In genomic region chr15:45548753-45549520, GRCh38 we compare ENCODE assay signal across 22 cellular contexts. TPM values are rescaled to one million over a fixed set of nuclear protein-coding genes. Genes with fewer than 3 reads are reported as not detected.
DNase-seq lines count a peak whose midpoint lies in the region; ATAC-seq, FAIRE-seq and TF ChIP-seq lines count a peak whose summit lies in the region.
"Had no signal": no experiment of that assay in that cellular context is flagged by ENCODE, and none has a peak within 500 bp of the region (broad histone marks: within the 10 kb centered on the region; RNA-seq: fewer than 3 reads in every experiment).

No MANE protein-coding gene starts in this region.

- no peak for FAIRE-seq in HepG2 (lab: Jason Lieb, UNC)
- FAIRE-seq: bronchial epithelial cell, endothelial cell of umbilical vein, GM12891 had no signal

- TF ChIP-seq POLR2A in HepG2 (IDR thresholded peaks at IDR 0.05; ENCODE audit: insufficient read depth in 1 of 2, low read depth in 2 of 2, low read length in 2 of 2) (no peak), right lobe of liver (IDR thresholded peaks at IDR 0.05) (no peak), sigmoid colon (IDR thresholded peaks at IDR 0.05) (no peak)

- H3K4me2 ChIP-seq in HepG2 (ENCODE audit: low read depth, low read length): peak overlapping the region; percentile 62

- DNase-seq in HepG2 (ENCODE audit: low spot score): peak; percentile 53
- DNase-seq in right lobe of liver: no peak
- DNase-seq in NOMO-1 treated with dmso at 0.1 percent for 144 hours (lab: John Stamatoyannopoulos, UW; ENCODE audit: unreplicated experiment): peak; percentile 72
- peak; percentile 48 for DNase-seq in fibroblast of gingiva (ENCODE audit: low read depth)
- no peak for DNase-seq in GM20000 (ENCODE audit: low spot score)
- DNase-seq in hypothalamus (lab: John Stamatoyannopoulos, UW): no peak
- DNase-seq in SW 1271 (lab: John Stamatoyannopoulos, UW): no peak
- no peak for DNase-seq in sigmoid colon
- DNase-seq: activated CD4-positive, alpha-beta T cell treated with anti-CD3 and anti-CD28 coated beads, Interleukin-2, amount 50 U/mL, for 1 hour; activated CD8-positive, alpha-beta memory T cell treated with anti-CD3 and anti-CD28 coated beads, Interleukin-2, amount 50 U/mL, for 4 hours; activated gamma-delta T cell; adrenal gland; CD4-positive, CD25-positive, alpha-beta regulatory T cell; dermis blood vessel endothelial cell; NCI-H1092; stimulated activated CD4-positive, alpha-beta T cell treated with anti-CD3 and anti-CD28 coated beads, Interleukin-4, amount 100 ng/mL, for 4 hours had no signal

- no peaks in the 10 kb centered on the region for H4K20me1 ChIP-seq in HepG2 (ENCODE audit: insufficient read depth, low read length)

- intact Hi-C loops in HepG2 (cut with micrococcal nuclease; ENCODE audit: unreplicated experiment): no loop called here
- intact Hi-C loops in right lobe of liver (cut with DNase I): no loop called here
- intact Hi-C loops in sigmoid colon (cut with DNase I): no loop called here

- H3K9ac ChIP-seq in HepG2 (ENCODE audit: insufficient read depth, low read depth, low read length): 0 out of 2 replicates have a peak overlapping the region, but pooled peaks have one; percentile 25

- no peaks in the 10 kb centered on the region; a peak in 1 of 5 replicates for H3K27me3 ChIP-seq in HepG2 (ENCODE audit: control insufficient read depth in 1 of 2, insufficient read depth in 2 of 2, low read length in 2 of 2)
- no peaks in the 10 kb centered on the region for H3K27me3 ChIP-seq in right lobe of liver
- no peaks in the 10 kb centered on the region for H3K27me3 ChIP-seq in sigmoid colon
- H3K27me3 ChIP-seq: adrenal gland, foreskin keratinocyte had no signal

- CTCF ChIA-PET in HepG2 (lab: Yijun Ruan, JAX; ENCODE audit: low intra/inter-chr PET ratio, low total read pairs): no interaction called here

- in situ Hi-C loops in HepG2 (cut with HindIII; ENCODE audit: extremely low pct_ligation_motif_present, low pct_unique_long_range_greater_than_20kb): no loop called here

- H3K27ac ChIP-seq in HepG2 (ENCODE audit: extremely low read length, insufficient read depth, low read length) (no peak overlapping the region), right lobe of liver (no peak overlapping the region), sigmoid colon (no peak overlapping the region)
- H3K27ac ChIP-seq: adrenal gland, foreskin keratinocyte, prostate gland had no signal

- peak overlapping the region; percentile 32 to 38 (median 33); a peak in 3 of 6 replicates for H3K4me3 ChIP-seq in HepG2 (replicated peaks in 1 of 3; ENCODE audit: insufficient read depth in 1 of 3, low read depth in 2 of 3, low read length in 3 of 3)
- H3K4me3 ChIP-seq in right lobe of liver: no peak overlapping the region
- H3K4me3 ChIP-seq in sigmoid colon: no peak overlapping the region
- H3K4me3 ChIP-seq: adrenal gland, prostate gland had no signal

- TF ChIP-seq EP300 in HepG2 (IDR thresholded peaks at IDR 0.05; ENCODE audit: low read depth in 2 of 2, low read length in 2 of 2): no peak
- TF ChIP-seq EP300 in HepG2 (CRISPR knock-in tag; IDR thresholded peaks at IDR 0.05; ENCODE audit: borderline replicate concordance): no peak
- TF ChIP-seq EP300 in sigmoid colon (IDR thresholded peaks at IDR 0.05): no peak

- TF ChIP-seq CTCF in HepG2 (CRISPR knock-in tag; IDR thresholded peaks at IDR 0.05) (no peak), right lobe of liver (IDR thresholded peaks at IDR 0.05) (no peak), GM20000 (IDR thresholded peaks at IDR 0.05; ENCODE audit: extremely low read depth, missing control alignments) (no peak), sigmoid colon (IDR thresholded peaks at IDR 0.05) (no peak)

- no peaks in the 10 kb centered on the region for H3K9me3 ChIP-seq in HepG2 (ENCODE audit: low read length)
- no peaks in the 10 kb centered on the region for H3K9me3 ChIP-seq in right lobe of liver
- no peaks in the 10 kb centered on the region for H3K9me3 ChIP-seq in sigmoid colon
- H3K9me3 ChIP-seq: adrenal gland, prostate gland had no signal

- H3K36me3 ChIP-seq in HepG2 (replicated peaks in 1 of 2; ENCODE audit: control insufficient read depth in 1 of 2, insufficient read depth in 2 of 2, low read length in 2 of 2) (no peaks in the 10 kb centered on the region), right lobe of liver (no peaks in the 10 kb centered on the region), sigmoid colon (no peaks in the 10 kb centered on the region)
- H3K36me3 ChIP-seq: adrenal gland, prostate gland had no signal

- no peaks in the 10 kb centered on the region for H3K79me2 ChIP-seq in HepG2 (ENCODE audit: insufficient read depth, low read length)

- no peak for TF ChIP-seq RAD21 in HepG2 (CRISPR knock-in tag; IDR thresholded peaks at IDR 0.05)

- ATAC-seq in HepG2 (peak; percentile 80), right lobe of liver (no peak)
- ATAC-seq: natural killer cell treated with Interleukin-12 subunit alpha and Interleukin-12 subunit beta and Interleukin-15 and Interleukin-18, amount 100 ng/mL, for 72 hours had no signal

- POLR2A ChIA-PET in HepG2 (lab: Yijun Ruan, JAX): interaction anchor here (1.9 kb wide), 1 partner anchor 37 kb away, joined by 20 read pairs; the partner anchor contains the start of gene BLOC1S6

- peak overlapping the region; percentile 93 for H2AFZ ChIP-seq in HepG2 (ENCODE audit: low read length)

- TSS peak; percentile 58 for BruUV-seq in HepG2 (replicated peaks; lab: Mats Ljungman, UMichigan)

- H3K4me1 ChIP-seq in HepG2 (ENCODE audit: insufficient read depth, low read length): no peaks in the 10 kb centered on the region; the same call in 1 of the 2 replicates
- no peaks in the 10 kb centered on the region for H3K4me1 ChIP-seq in right lobe of liver
- no peaks in the 10 kb centered on the region for H3K4me1 ChIP-seq in sigmoid colon
- H3K4me1 ChIP-seq: adrenal gland, prostate gland had no signal

- WGBS in HepG2 (ENCODE audit: low lambda C conversion rate): 26% methylated on average over 17 of the region's 17 CpGs
- WGBS in right lobe of liver (ENCODE audit: insufficient coverage, low coverage, low lambda C conversion rate, missing lambda C conversion rate): 70% methylated on average over 13 of the region's 17 CpGs
- 83 to 86% methylated on average over 17 of the region's 17 CpGs for WGBS in sigmoid colon, 2 donors

RNA-seq across cellular contexts. Expression of gene SLC30A4, which starts 26.4 kb away (rescaled TPM):
- 0.04 TPM in 1 of 2 replicates, not detected in the other for total RNA-seq in HepG2 (2016; rRNA removed; fragmentation: Illumina TruSeq; extraction: Trizol)
- total RNA-seq in HepG2 (2016; cell fraction: cytosol; rRNA removed; fragmentation: Illumina TruSeq; extraction: Trizol; ENCODE audit: low read depth): not detected in 2 replicates
- total RNA-seq in HepG2 (2016; cell fraction: insoluble cytoplasmic fraction; rRNA removed; fragmentation: Illumina TruSeq; extraction: Trizol): 0.02 and 0.06 TPM in 2 replicates
- total RNA-seq in HepG2 (2016; cell fraction: membrane; rRNA removed; fragmentation: Illumina TruSeq; extraction: Trizol): 0.06 TPM in 1 of 2 replicates, not detected in the other
- 0.09 TPM in 1 of 2 replicates, not detected in the other for total RNA-seq in HepG2 (2016; cell fraction: nucleus; rRNA removed; fragmentation: Illumina TruSeq; extraction: Trizol)
- 0.01 TPM in 2 replicates for polyA plus RNA-seq in HepG2 (2011; rRNA removed)
- polyA plus RNA-seq in HepG2 (2011; cell fraction: cytosol; rRNA removed): not detected in 2 replicates
- polyA plus RNA-seq in HepG2 (2011; cell fraction: nucleus; rRNA removed): 0.03 and 0.07 TPM in 2 replicates
- polyA plus RNA-seq in HepG2 (2012): 0.05 TPM in 1 of 2 replicates, not detected in the other
- polyA plus RNA-seq in HepG2 (2016; cell fraction: cytosol; fragmentation: Illumina TruSeq; extraction: Trizol; ENCODE audit: low read depth): not detected in 2 replicates
- 0.03 TPM in 1 of 2 replicates, not detected in the other for polyA plus RNA-seq in HepG2 (2016; cell fraction: insoluble cytoplasmic fraction; fragmentation: Illumina TruSeq; extraction: Trizol; ENCODE audit: low read depth)
- not detected in 2 replicates for polyA plus RNA-seq in HepG2 (2016; cell fraction: membrane; fragmentation: Illumina TruSeq; extraction: Trizol; ENCODE audit: low read depth)
- polyA plus RNA-seq in HepG2 (2016; cell fraction: nucleus; fragmentation: Illumina TruSeq; extraction: Trizol; ENCODE audit: insufficient read depth, low read depth): 0.27 TPM in 1 of 2 replicates, not detected in the other
- polyA minus RNA-seq in HepG2 (2011; rRNA and poly(A)+ RNA removed; ENCODE audit: low replicate concordance): 2.8 TPM in 1 of 2 replicates, not detected in the other
- not detected in 2 replicates for polyA minus RNA-seq in HepG2 (2011; cell fraction: cytosol; rRNA and poly(A)+ RNA removed)
- under 0.01 TPM in 1 of 2 replicates, not detected in the other for polyA minus RNA-seq in HepG2 (2011; cell fraction: nucleus; rRNA and poly(A)+ RNA removed)
- 1 to 10 TPM; 1.8 to 4.5 (median 3.0) TPM for total RNA-seq in right lobe of liver
- total RNA-seq in sigmoid colon: 10 to 100 TPM in 1 of 4 donors, 1 to 10 TPM in 3; 9.2 to 11.6 (median 9.6) TPM
- 1 to 10 TPM; 3.3 to 7.2 (median 3.6) TPM for polyA plus RNA-seq in sigmoid colon

RNA-seq across cellular contexts. Expression of gene BLOC1S6, which starts 38.2 kb away (rescaled TPM):
- total RNA-seq in HepG2 (2016; rRNA removed; fragmentation: Illumina TruSeq; extraction: Trizol) (44.3 and 67.5 TPM in 2 replicates), right lobe of liver (10 to 100 TPM; 15.9 to 33.7 (median 24.3) TPM), sigmoid colon (10 to 100 TPM; 40.2 to 89.1 (median 74.7) TPM)
- total RNA-seq in HepG2 (2016; cell fraction: cytosol; rRNA removed; fragmentation: Illumina TruSeq; extraction: Trizol; ENCODE audit: low read depth): 9.7 and 14.1 TPM in 2 replicates
- total RNA-seq in HepG2 (2016; cell fraction: insoluble cytoplasmic fraction; rRNA removed; fragmentation: Illumina TruSeq; extraction: Trizol): 45.6 and 82.4 TPM in 2 replicates
- total RNA-seq in HepG2 (2016; cell fraction: membrane; rRNA removed; fragmentation: Illumina TruSeq; extraction: Trizol): 37.2 and 39.9 TPM in 2 replicates
- total RNA-seq in HepG2 (2016; cell fraction: nucleus; rRNA removed; fragmentation: Illumina TruSeq; extraction: Trizol): 21.7 and 23.9 TPM in 2 replicates
- polyA plus RNA-seq in HepG2 (2011; rRNA removed) (10.0 and 11.8 TPM in 2 replicates), sigmoid colon (10 to 100 TPM; 23.2 to 26.4 (median 25.7) TPM)
- polyA plus RNA-seq in HepG2 (2011; cell fraction: cytosol; rRNA removed): 7.2 and 9.3 TPM in 2 replicates
- polyA plus RNA-seq in HepG2 (2011; cell fraction: nucleus; rRNA removed): 5.0 and 5.5 TPM in 2 replicates
- polyA plus RNA-seq in HepG2 (2012): 31.1 and 38.9 TPM in 2 replicates
- polyA plus RNA-seq in HepG2 (2016; cell fraction: cytosol; fragmentation: Illumina TruSeq; extraction: Trizol; ENCODE audit: low read depth): 4.7 and 5.4 TPM in 2 replicates
- 54.5 and 55.8 TPM in 2 replicates for polyA plus RNA-seq in HepG2 (2016; cell fraction: insoluble cytoplasmic fraction; fragmentation: Illumina TruSeq; extraction: Trizol; ENCODE audit: low read depth)
- polyA plus RNA-seq in HepG2 (2016; cell fraction: membrane; fragmentation: Illumina TruSeq; extraction: Trizol; ENCODE audit: low read depth): 16.2 and 20.1 TPM in 2 replicates
- polyA plus RNA-seq in HepG2 (2016; cell fraction: nucleus; fragmentation: Illumina TruSeq; extraction: Trizol; ENCODE audit: insufficient read depth, low read depth): 27.7 and 30.6 TPM in 2 replicates
- 11.2 and 14.4 TPM in 2 replicates for polyA minus RNA-seq in HepG2 (2011; rRNA and poly(A)+ RNA removed; ENCODE audit: low replicate concordance)
- 15.0 and 20.2 TPM in 2 replicates for polyA minus RNA-seq in HepG2 (2011; cell fraction: cytosol; rRNA and poly(A)+ RNA removed)
- 11.6 and 13.8 TPM in 2 replicates for polyA minus RNA-seq in HepG2 (2011; cell fraction: nucleus; rRNA and poly(A)+ RNA removed)

Comparison
In these comparisons a context has a peak if more than half of its experiments do, and no peak if none do; other contexts are left out.
1. DNase-seq: peak in HepG2 (single experiment), NOMO-1 treated with dmso at 0.1 percent for 144 hours (single experiment) and fibroblast of gingiva (single experiment); none in right lobe of liver (0 of 3), GM20000 (single experiment), hypothalamus (0 of 51), SW 1271 (0 of 2) and sigmoid colon (single experiment).
2. H3K4me3 ChIP-seq: peak in HepG2 (3 of 3); none in right lobe of liver (0 of 3) and sigmoid colon (0 of 4).